Comparison of ENCODE assay signal across 25 cellular contexts in the genomic region with DNA sequence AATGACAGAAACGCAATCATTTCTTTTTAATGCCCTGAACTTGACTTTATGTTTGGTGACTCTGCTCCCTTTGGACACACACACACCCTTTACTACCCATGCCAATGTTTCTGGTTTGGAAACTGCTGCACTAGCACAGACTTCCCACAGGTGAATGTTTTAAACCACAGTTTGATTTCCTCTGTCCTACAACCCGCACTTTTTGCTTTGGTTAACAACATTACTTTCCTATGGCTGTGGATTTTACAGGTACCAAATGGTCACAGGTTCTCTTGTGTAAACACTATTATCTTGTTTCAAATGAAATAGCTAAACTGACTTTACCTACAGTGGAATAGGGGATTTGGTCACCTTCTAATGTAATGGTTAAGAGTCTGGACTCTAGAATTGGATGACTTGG. TPM values are rescaled to one million over a fixed set of nuclear protein-coding genes. Genes with fewer than 3 reads are reported as not detected.
A peak's percentile ranks its signal among the peaks of the same experiment; 100 is the strongest.
DNase-seq lines count a peak whose midpoint lies in the region; ATAC-seq, FAIRE-seq and TF ChIP-seq lines count a peak whose summit lies in the region.
"Had no signal": no experiment of that assay in that cellular context is flagged by ENCODE, and none has a peak within 500 bp of the region (broad histone marks: within the 10 kb centered on the region; RNA-seq: fewer than 3 reads in every experiment).

No MANE protein-coding gene starts in this region.

- no peaks in the 10 kb centered on the region for H3F3A ChIP-seq in GM23338 (replicated peaks; ENCODE audit: low read depth)

- POLR2A ChIA-PET in H1 (lab: Charles Lee; ENCODE audit: partially characterized antibody), result no interaction called here

- no peak overlapping the region for H2BK15ac ChIP-seq in H1 (ENCODE audit: low read length)

- H3K18ac ChIP-seq in H1 (ENCODE audit: extremely low read depth, low read length), result no peak overlapping the region

- peak overlapping the region; percentile 86; the same call in 1 of the 2 replicates for H2AFZ ChIP-seq in GM23338
- peak overlapping the region; percentile 45; the same call in 1 of the 2 replicates for H2AFZ ChIP-seq in H1 (ENCODE audit: low read length)
- no peak overlapping the region for H2AFZ ChIP-seq in osteoblast (ENCODE audit: low read length)

- H3K56ac ChIP-seq in H1 (replicated peaks; ENCODE audit: insufficient read length, low read depth, low read length), result no peak overlapping the region

- TF ChIP-seq CTCF in GM23338 (conservative IDR thresholded peaks at IDR 0.05; ENCODE audit: low read depth in 2 of 2) (no peak), H1 (IDR thresholded peaks at IDR 0.05; ENCODE audit: control extremely low read depth in 1 of 3, insufficient read depth in 1 of 3, low read depth in 1 of 3, low read length in 3 of 3) (no peak), mucosa of descending colon (IDR thresholded peaks at IDR 0.05) (no peak), pancreas (IDR thresholded peaks at IDR 0.05) (no peak), osteoblast (IDR thresholded peaks at IDR 0.05; ENCODE audit: extremely low read depth, low read depth, low read length) (no peak)

- H3K23ac ChIP-seq in H1 (ENCODE audit: insufficient read length), result no peak overlapping the region

- 46% methylated on average over 2 of the region's 2 CpGs; no CpG with 5 or more reads in 1 of the 2 experiments for WGBS in H1 (ENCODE audit: extremely low coverage in 1 of 2, insufficient coverage in 1 of 2, insufficient read length in 1 of 2, insufficient replicate concordance in 2 of 2, low coverage in 1 of 2, low lambda C conversion rate in 2 of 2, missing lambda C conversion rate in 1 of 2), 2 experiments
- WGBS in pancreas, 2 donors, result 16 to 22% methylated on average over 2 of the region's 2 CpGs

- no peaks in the 10 kb centered on the region for H3K9me3 ChIP-seq in H1 (ENCODE audit: insufficient read depth in 2 of 2, low read depth in 1 of 2, low read length in 1 of 2)
- no peaks in the 10 kb centered on the region for H3K9me3 ChIP-seq in mucosa of descending colon
- no peaks in the 10 kb centered on the region for H3K9me3 ChIP-seq in pancreas
- H3K9me3 ChIP-seq in osteoblast (ENCODE audit: low read depth, low read length), result no peaks in the 10 kb centered on the region

- CTCF ChIA-PET in H1 (lab: Charles Lee; ENCODE audit: partially characterized antibody), result interaction anchor here (0.6 to 1.2 kb wide), 2 partner anchors 58 to 344 kb away, joined by 3 read pairs; no protein-coding TSS in a partner anchor

- H4K20me1 ChIP-seq in GM23338 (replicated peaks; ENCODE audit: insufficient read depth), result no peaks in the 10 kb centered on the region
- no peaks in the 10 kb centered on the region for H4K20me1 ChIP-seq in H1 (replicated peaks in 1 of 2; ENCODE audit: control insufficient read depth in 1 of 2, insufficient read depth in 2 of 2, low read length in 2 of 2)
- H4K20me1 ChIP-seq in osteoblast (ENCODE audit: insufficient read depth, low read length), result no peaks in the 10 kb centered on the region
- H4K20me1 ChIP-seq: BLaER1 had no signal

- H3K36me3 ChIP-seq in GM23338 (ENCODE audit: insufficient read depth) (no peaks in the 10 kb centered on the region; the same call in 1 of the 2 replicates), H1 (ENCODE audit: control insufficient read depth in 2 of 4, insufficient read depth in 4 of 4, low read length in 3 of 4) (no peaks in the 10 kb centered on the region), mucosa of descending colon (ENCODE audit: low read depth) (no peaks in the 10 kb centered on the region), pancreas (no peaks in the 10 kb centered on the region), osteoblast (ENCODE audit: insufficient read depth, low read length) (no peaks in the 10 kb centered on the region)
- H3K36me3 ChIP-seq: BLaER1 had no signal

- H3K79me2 ChIP-seq in GM23338 (replicated peaks; ENCODE audit: insufficient read depth) (no peaks in the 10 kb centered on the region), H1 (ENCODE audit: control insufficient read depth in 1 of 2, insufficient read depth in 2 of 2, low read length in 2 of 2) (no peaks in the 10 kb centered on the region), osteoblast (ENCODE audit: insufficient read depth, low read length) (no peaks in the 10 kb centered on the region)

- H3K4me1 Mint-ChIP-seq in GM23338, result peaks cover 15% of the 10 kb centered on the region
- H3K4me1 Mint-ChIP-seq: B cell; CD8-positive, alpha-beta memory T cell had no signal

- H3K79me1 ChIP-seq in H1 (ENCODE audit: low read depth, low read length), result no peaks in the 10 kb centered on the region

- H3K4me3 Mint-ChIP-seq in GM23338, result no peak overlapping the region
- H3K4me3 Mint-ChIP-seq: B cell; CD4-positive, alpha-beta T cell; CD8-positive, alpha-beta memory T cell had no signal

- ATAC-seq in GM23338, result no peak
- peak; percentile 73 for ATAC-seq in mucosa of descending colon
- peak in 3 of 4 donors; percentile 49 to 55 (median 52) for ATAC-seq in pancreas
- ATAC-seq: GM12878, HCT116 had no signal

- H2BK5ac ChIP-seq in H1 (ENCODE audit: low read depth, low read length), result no peak overlapping the region

- H3K27ac Mint-ChIP-seq in GM23338, result no peak overlapping the region
- H3K27ac Mint-ChIP-seq: B cell; CD4-positive, alpha-beta T cell; CD8-positive, alpha-beta memory T cell had no signal

- H2BK12ac ChIP-seq in H1 (ENCODE audit: low read depth, low read length), result no peak overlapping the region

- H3K27ac ChIP-seq in GM23338 (ENCODE audit: low read depth), result no peak overlapping the region
- H3K27ac ChIP-seq in H1 (ENCODE audit: low read depth, low read length), result no peak overlapping the region
- H3K27ac ChIP-seq in pancreas, result no peak overlapping the region
- no peak overlapping the region for H3K27ac ChIP-seq in osteoblast (ENCODE audit: low read depth, low read length)
- H3K27ac ChIP-seq: 22Rv1, BLaER1, C4-2B had no signal

- H2BK120ac ChIP-seq in H1 (replicated peaks; ENCODE audit: low read depth, low read length), result no peak overlapping the region

- no peak overlapping the region for H2AK5ac ChIP-seq in H1 (ENCODE audit: low read depth, low read length)

- H3K4me2 ChIP-seq in GM23338, result no peak overlapping the region
- H3K4me2 ChIP-seq in H1 (ENCODE audit: insufficient read depth in 1 of 2, low read depth in 2 of 2, low read length in 2 of 2), result no peak overlapping the region
- H3K4me2 ChIP-seq in osteoblast (ENCODE audit: insufficient read depth, low read length), result no peak overlapping the region
- H3K4me2 ChIP-seq: BLaER1 had no signal

- no peaks in the 10 kb centered on the region for H3K36me3 Mint-ChIP-seq in GM23338 (ENCODE audit: low read depth)

- no peaks in the 10 kb centered on the region for H3K27me3 ChIP-seq in GM23338 (ENCODE audit: insufficient read depth)
- H3K27me3 ChIP-seq in H1 (replicated peaks in 1 of 4; ENCODE audit: control insufficient read depth in 3 of 4, extremely low read depth in 1 of 4, insufficient read depth in 3 of 4, low read length in 3 of 4), result no peaks in the 10 kb centered on the region
- no peaks in the 10 kb centered on the region for H3K27me3 ChIP-seq in pancreas
- no peaks in the 10 kb centered on the region for H3K27me3 ChIP-seq in osteoblast (ENCODE audit: insufficient read depth, low read length)
- H3K27me3 ChIP-seq: BLaER1 had no signal

- no peak overlapping the region for H4K8ac ChIP-seq in H1 (ENCODE audit: extremely low read depth, insufficient read depth, low read length)

- no peaks in the 10 kb centered on the region; the same call in 1 of the 2 replicates for H3K23me2 ChIP-seq in H1 (ENCODE audit: low read depth, low read length)

- FAIRE-seq in H1 (lab: Jason Lieb, UNC), result peak; percentile 52
- FAIRE-seq in pancreas (lab: Jason Lieb, UNC), result no peak
- FAIRE-seq: A204.1, D721Med, GM12878, GM19239 had no signal

- H3K27me3 Mint-ChIP-seq in GM23338 (ENCODE audit: insufficient read depth, low read depth, poor library complexity), result peaks cover 4% of the 10 kb centered on the region

- H4K91ac ChIP-seq in H1 (replicated peaks; ENCODE audit: insufficient read length, low read length), result no peak overlapping the region

- TF ChIP-seq EP300 in H1 (IDR thresholded peaks at IDR 0.05; ENCODE audit: borderline replicate concordance in 1 of 2, low read depth in 2 of 2, low read length in 2 of 2), result no peak

- H3K4me1 ChIP-seq in GM23338 (ENCODE audit: insufficient read depth), result peaks cover 8% of the 10 kb centered on the region; the same call in 1 of the 2 replicates
- H3K4me1 ChIP-seq in H1 (replicated peaks in 1 of 4; ENCODE audit: control insufficient read depth in 3 of 4, insufficient read depth in 4 of 4, low read length in 3 of 4), result peaks cover 0 to 5% (median under 1%) of the 10 kb centered on the region in 4 experiments; a peak in 2 of 7 replicates
- peaks cover 6% of the 10 kb centered on the region for H3K4me1 ChIP-seq in mucosa of descending colon (ENCODE audit: low read depth)
- no peaks in the 10 kb centered on the region for H3K4me1 ChIP-seq in pancreas
- H3K4me1 ChIP-seq in osteoblast (ENCODE audit: insufficient read depth, low read length), result no peaks in the 10 kb centered on the region

- no peak for TF ChIP-seq POLR2A in H1 (IDR thresholded peaks at IDR 0.05; ENCODE audit: control extremely low read depth in 1 of 2, low read depth in 2 of 2, low read length in 2 of 2)

- H2BK20ac ChIP-seq in H1 (ENCODE audit: low read length), result no peak overlapping the region

- H3K4me3 ChIP-seq in GM23338 (no peak overlapping the region), H1 (ENCODE audit: extremely low read depth in 1 of 4, insufficient read depth in 2 of 4, low read depth in 3 of 4, low read length in 4 of 4) (no peak overlapping the region), mucosa of descending colon (no peak overlapping the region), pancreas (no peak overlapping the region), osteoblast (ENCODE audit: insufficient read depth, low read length) (no peak overlapping the region)
- H3K4me3 ChIP-seq: BLaER1, GM12878 had no signal

- no peaks in the 10 kb centered on the region for H3K9me3 Mint-ChIP-seq in GM23338
- H3K9me3 Mint-ChIP-seq: CD4-positive, alpha-beta T cell had no signal

- no peak overlapping the region for H3K4ac ChIP-seq in H1 (replicated peaks; ENCODE audit: insufficient read length, low read depth, low read length)

- intact Hi-C loops in mucosa of descending colon (cut with DNase I, micrococcal nuclease) (no loop called here), pancreas (cut with DNase I) (no loop called here)

- no peak for TF ChIP-seq RAD21 in H1 (IDR thresholded peaks at IDR 0.05 in 1 of 2, conservative IDR thresholded peaks at IDR 0.05 in 1 of 2; ENCODE audit: low read depth in 2 of 2, low read length in 2 of 2)

- H3K9me2 ChIP-seq in GM23338 (ENCODE audit: insufficient read depth), result no peaks in the 10 kb centered on the region

- no peak overlapping the region for H4K5ac ChIP-seq in H1 (ENCODE audit: insufficient read length, low read depth, low read length)

- no peak overlapping the region for H3K9ac ChIP-seq in H1 (replicated peaks in 1 of 4; ENCODE audit: extremely low read depth in 1 of 4, low read depth in 3 of 4, low read length in 3 of 4)
- H3K9ac ChIP-seq: BLaER1 had no signal

- no peak for DNase-seq in GM23338 (ENCODE audit: low spot score)
- DNase-seq in H1 (ENCODE audit: low read depth in 1 of 2, low spot score in 2 of 2), result no peak
- DNase-seq in mucosa of descending colon, result no peak
- no peak for DNase-seq in pancreas
- no peak for DNase-seq in effector CD4-positive, alpha-beta T cell
- DNase-seq in osteoblast (ENCODE audit: insufficient read length, low spot score, missing footprints), result no peak
- no peak for DNase-seq in stimulated activated CD4-positive, alpha-beta T cell treated with anti-CD3 and anti-CD28 coated beads, Interleukin-2, amount 100 ng/mL, for 48 hours
- no peak for DNase-seq in HK-2 (ENCODE audit: unreplicated experiment)
- DNase-seq: CD4-positive, alpha-beta T cell; CD8-positive, alpha-beta memory T cell; DMS 273 treated with DMSO at 0.1 percent for 48 hours; DMS79; EL; GDM1; GOT3; H7 had no signal

- no peak overlapping the region for H3K14ac ChIP-seq in H1 (ENCODE audit: insufficient read length)

RNA-seq across cellular contexts. Expression of a gene that starts 51.5 kb away (rescaled TPM):
- 103 and 112 TPM in 2 replicates for total RNA-seq in GM23338 (2014; rRNA removed; shearing (Covaris generic))
- polyA plus RNA-seq in GM23338 (2016; fragmentation: Nextera tagmentation; extraction: Ambion mirVana), result 80.3 and 101 TPM in 2 replicates
- 85.2 and 93.5 TPM in 2 replicates for total RNA-seq in H1 (2021; fragmentation: NEBNext Ultra II Directional; extraction: Animal tissue kit (Norgen Biotek cat#: 25700))
- 8.5 and 14.5 TPM in 2 replicates for polyA plus RNA-seq in H1 (2011; rRNA removed)
- polyA plus RNA-seq in H1 (2011; cell fraction: cytosol; rRNA removed), result 19.8 TPM
- polyA plus RNA-seq in H1 (2011; cell fraction: nucleus; rRNA removed), result 14.2 TPM
- 23.9 to 38.1 TPM (median 28.5 TPM) in 4 replicates for polyA plus RNA-seq in H1 (2012, experiment 1 of 2)
- polyA plus RNA-seq in H1 (2012, experiment 2 of 2), result 3.3 TPM
- polyA plus RNA-seq in H1 (2013, experiment 1 of 2), result 39.9 TPM
- polyA plus RNA-seq in H1 (2013, experiment 2 of 2), result 38.0 TPM
- polyA minus RNA-seq in H1 (2011; rRNA and poly(A)+ RNA removed), result 90.2 and 121 TPM in 2 replicates
- 61.3 TPM for polyA minus RNA-seq in H1 (2011; cell fraction: cytosol; rRNA and poly(A)+ RNA removed)
- polyA minus RNA-seq in H1 (2011; cell fraction: nucleus; rRNA and poly(A)+ RNA removed), result 230 TPM
- total RNA-seq in mucosa of descending colon, result 10 to 100 TPM; 53.7 to 74.2 (median 61.3) TPM
- total RNA-seq in pancreas, result 10 to 100 TPM; 15.9 to 33.6 (median 22.6) TPM
- polyA plus RNA-seq in pancreas, result 10 to 100 TPM; 10.0 to 13.6 TPM
- total RNA-seq in osteoblast, result 57.5 and 59.5 TPM in 2 replicates
